Comparison of ENCODE assay signal across 1 cellular context in the genomic region with DNA sequence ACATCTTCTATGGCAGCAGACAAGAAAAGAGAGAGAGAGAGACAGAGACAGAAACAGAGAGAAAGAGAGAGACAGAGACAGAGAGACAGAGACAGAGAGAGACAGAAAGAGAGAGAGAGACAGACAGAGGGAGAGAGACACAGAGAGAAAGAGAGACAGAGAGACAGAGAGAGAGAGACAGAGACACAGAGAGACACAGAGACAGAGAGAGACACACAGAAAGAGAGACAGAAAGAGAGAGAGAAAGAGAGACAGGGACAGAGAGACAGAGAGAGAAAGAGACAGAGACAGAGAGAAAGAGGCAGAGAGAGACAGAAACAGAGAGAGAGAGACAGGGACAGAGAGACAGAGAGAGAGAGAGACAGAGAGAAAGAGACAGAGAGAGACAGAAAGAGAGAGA.
TF ChIP-seq lines count a peak whose summit lies in the region.

No MANE protein-coding gene starts in this region.

TF ChIP-seq in WTC11, 78 proteins besides CTCF, POLR2A, EP300 and RAD21 (continued from another document):
- TF ChIP-seq FOXP1 (CRISPR knock-in tag; IDR thresholded peaks at IDR 0.05; ENCODE audit: borderline replicate concordance) (no peak), NFYB (CRISPR knock-in tag; conservative IDR thresholded peaks at IDR 0.05; ENCODE audit: low read depth) (no peak)
